In the genomic region with DNA sequence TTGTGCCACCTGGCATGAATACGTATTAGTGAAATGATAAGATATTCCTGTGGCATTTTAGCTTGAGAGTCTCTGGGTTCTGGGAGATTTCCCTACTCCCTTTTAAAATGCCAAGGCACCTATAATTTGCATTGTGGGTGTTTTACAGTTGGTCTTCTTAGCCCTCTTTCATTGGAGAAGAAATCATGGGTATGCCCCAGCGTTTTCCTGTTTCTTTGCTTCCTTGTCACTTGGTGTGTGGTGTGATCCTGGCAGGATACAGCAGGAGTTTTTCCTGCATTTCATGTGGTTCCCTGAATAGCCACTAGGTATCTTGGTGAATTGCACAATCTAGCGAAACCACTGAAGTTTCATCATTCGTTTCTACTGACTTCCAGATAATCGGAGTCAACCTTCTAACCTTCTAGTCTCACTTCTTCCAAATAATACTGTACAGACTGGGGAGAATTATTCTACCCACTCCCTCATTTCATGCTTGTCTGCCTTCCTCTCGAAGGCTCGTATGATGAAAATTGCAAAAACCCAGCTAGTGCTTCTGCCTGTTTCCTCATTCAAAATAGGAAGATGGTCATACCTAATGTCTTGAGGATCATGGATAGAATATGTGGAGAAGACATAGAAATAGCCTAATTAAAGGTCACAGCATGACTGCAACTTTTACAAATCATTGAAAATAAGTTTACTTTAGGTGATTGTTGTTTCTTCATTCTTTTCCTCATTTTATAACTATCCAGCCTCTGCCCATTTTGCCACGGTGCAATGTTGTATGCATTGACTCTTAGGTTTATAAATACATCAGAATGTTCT, we compare ENCODE assay signal across 1 cellular context.
TF ChIP-seq lines count a peak whose summit lies in the region.

No MANE protein-coding gene starts in this region.

TF ChIP-seq in K562, 482 proteins besides CTCF, POLR2A, EP300 and RAD21 (continued from another document and continues in another):
- TF ChIP-seq, protein P1, sequence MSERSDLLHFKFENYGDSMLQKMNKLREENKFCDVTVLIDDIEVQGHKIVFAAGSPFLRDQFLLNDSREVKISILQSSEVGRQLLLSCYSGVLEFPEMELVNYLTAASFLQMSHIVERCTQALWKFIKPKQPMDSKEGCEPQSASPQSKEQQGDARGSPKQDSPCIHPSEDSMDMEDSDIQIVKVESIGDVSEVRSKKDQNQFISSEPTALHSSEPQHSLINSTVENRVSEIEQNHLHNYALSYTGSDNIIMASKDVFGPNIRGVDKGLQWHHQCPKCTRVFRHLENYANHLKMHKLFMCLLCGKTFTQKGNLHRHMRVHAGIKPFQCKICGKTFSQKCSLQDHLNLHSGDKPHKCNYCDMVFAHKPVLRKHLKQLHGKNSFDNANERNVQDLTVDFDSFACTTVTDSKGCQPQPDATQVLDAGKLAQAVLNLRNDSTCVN (CRISPR knock-in tag; IDR thresholded peaks at IDR 0.05), result 0 out of 2 replicates have a peak, but pooled peaks have one; percentile 7
- no peak for TF ChIP-seq CHD2 (IDR thresholded peaks at IDR 0.05; ENCODE audit: low read depth, low read length)
- TF ChIP-seq RFX1 (IDR thresholded peaks at IDR 0.05), result no peak
- TF ChIP-seq CBX5 (IDR thresholded peaks at IDR 0.05; ENCODE audit: borderline replicate concordance, low read depth), result no peak
- TF ChIP-seq, protein P2, sequence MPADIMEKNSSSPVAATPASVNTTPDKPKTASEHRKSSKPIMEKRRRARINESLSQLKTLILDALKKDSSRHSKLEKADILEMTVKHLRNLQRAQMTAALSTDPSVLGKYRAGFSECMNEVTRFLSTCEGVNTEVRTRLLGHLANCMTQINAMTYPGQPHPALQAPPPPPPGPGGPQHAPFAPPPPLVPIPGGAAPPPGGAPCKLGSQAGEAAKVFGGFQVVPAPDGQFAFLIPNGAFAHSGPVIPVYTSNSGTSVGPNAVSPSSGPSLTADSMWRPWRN (IDR thresholded peaks at IDR 0.05; ENCODE audit: low read depth), result no peak
- no peak for TF ChIP-seq TCFL5 (CRISPR knock-in tag; conservative IDR thresholded peaks at IDR 0.05)
- TF ChIP-seq POLR2G (IDR thresholded peaks at IDR 0.05; ENCODE audit: low read depth, low read length), result 0 out of 2 replicates have a peak, but pooled peaks have one; percentile 19
- TF ChIP-seq ZFX (CRISPR knock-in tag; IDR thresholded peaks at IDR 0.05), result no peak
- no peak for TF ChIP-seq NFYB (IDR thresholded peaks at IDR 0.05; ENCODE audit: extremely low read depth, insufficient read length)
- no peak for TF ChIP-seq SNRNP70 (optimal IDR thresholded peaks at IDR 0.05; ENCODE audit: low read depth, low read length)
- no peak for TF ChIP-seq PHF8 (IDR thresholded peaks at IDR 0.05; ENCODE audit: borderline replicate concordance, low read length)
- TF ChIP-seq, protein P3, sequence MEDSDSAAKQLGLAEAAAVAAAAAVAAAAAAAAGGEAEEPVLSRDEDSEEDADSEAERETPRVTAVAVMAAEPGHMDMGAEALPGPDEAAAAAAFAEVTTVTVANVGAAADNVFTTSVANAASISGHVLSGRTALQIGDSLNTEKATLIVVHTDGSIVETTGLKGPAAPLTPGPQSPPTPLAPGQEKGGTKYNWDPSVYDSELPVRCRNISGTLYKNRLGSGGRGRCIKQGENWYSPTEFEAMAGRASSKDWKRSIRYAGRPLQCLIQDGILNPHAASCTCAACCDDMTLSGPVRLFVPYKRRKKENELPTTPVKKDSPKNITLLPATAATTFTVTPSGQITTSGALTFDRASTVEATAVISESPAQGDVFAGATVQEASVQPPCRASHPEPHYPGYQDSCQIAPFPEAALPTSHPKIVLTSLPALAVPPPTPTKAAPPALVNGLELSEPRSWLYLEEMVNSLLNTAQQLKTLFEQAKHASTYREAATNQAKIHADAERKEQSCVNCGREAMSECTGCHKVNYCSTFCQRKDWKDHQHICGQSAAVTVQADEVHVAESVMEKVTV (CRISPR knock-in tag; IDR thresholded peaks at IDR 0.05), result no peak
- TF ChIP-seq ZNF584 (CRISPR knock-in tag; IDR thresholded peaks at IDR 0.05; ENCODE audit: low read depth), result no peak
- no peak for TF ChIP-seq HNRNPL (IDR thresholded peaks at IDR 0.05; ENCODE audit: low read depth, low read length)
- TF ChIP-seq ETS2 (tag; IDR thresholded peaks at IDR 0.05; ENCODE audit: borderline replicate concordance, poor library complexity, severe bottlenecking), result no peak
- TF ChIP-seq CHCHD3 (CRISPR knock-in tag; IDR thresholded peaks at IDR 0.05), result no peak
- TF ChIP-seq NONO (IDR thresholded peaks at IDR 0.05; ENCODE audit: low read depth in 2 of 2, low read length in 1 of 2), result no peak
- TF ChIP-seq FUS (optimal IDR thresholded peaks at IDR 0.05; ENCODE audit: low read depth, low read length), result no peak
- no peak for TF ChIP-seq HDGF (IDR thresholded peaks at IDR 0.05)
- TF ChIP-seq NR2C1 (IDR thresholded peaks at IDR 0.05), result no peak
- no peak for TF ChIP-seq NR2C1 (tag; IDR thresholded peaks at IDR 0.05)
- TF ChIP-seq RBFOX2 (IDR thresholded peaks at IDR 0.05; ENCODE audit: low read depth, low read length), result peak; percentile 63
- TF ChIP-seq, protein P4, sequence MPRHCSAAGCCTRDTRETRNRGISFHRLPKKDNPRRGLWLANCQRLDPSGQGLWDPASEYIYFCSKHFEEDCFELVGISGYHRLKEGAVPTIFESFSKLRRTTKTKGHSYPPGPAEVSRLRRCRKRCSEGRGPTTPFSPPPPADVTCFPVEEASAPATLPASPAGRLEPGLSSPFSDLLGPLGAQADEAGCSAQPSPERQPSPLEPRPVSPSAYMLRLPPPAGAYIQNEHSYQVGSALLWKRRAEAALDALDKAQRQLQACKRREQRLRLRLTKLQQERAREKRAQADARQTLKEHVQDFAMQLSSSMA (CRISPR knock-in tag; IDR thresholded peaks at IDR 0.05), result no peak
- TF ChIP-seq SMAD1 (IDR thresholded peaks at IDR 0.05; ENCODE audit: low read depth, low read length, partially characterized antibody), result peak; percentile 71
- TF ChIP-seq EHMT2 (IDR thresholded peaks at IDR 0.05), result 0 out of 2 replicates have a peak, but pooled peaks have one; percentile 42
- TF ChIP-seq PCBP2 (IDR thresholded peaks at IDR 0.05; ENCODE audit: low read depth, low read length, poor library complexity, severe bottlenecking), result no peak
- TF ChIP-seq ZNF79 (CRISPR knock-in tag; IDR thresholded peaks at IDR 0.05; ENCODE audit: low read depth), result no peak
- TF ChIP-seq FOXJ2 (tag; IDR thresholded peaks at IDR 0.05), result no peak
- no peak for TF ChIP-seq ZNF41 (CRISPR knock-in tag; conservative IDR thresholded peaks at IDR 0.05)
- TF ChIP-seq NFXL1 (CRISPR knock-in tag; IDR thresholded peaks at IDR 0.05), result no peak
- TF ChIP-seq, protein P5, sequence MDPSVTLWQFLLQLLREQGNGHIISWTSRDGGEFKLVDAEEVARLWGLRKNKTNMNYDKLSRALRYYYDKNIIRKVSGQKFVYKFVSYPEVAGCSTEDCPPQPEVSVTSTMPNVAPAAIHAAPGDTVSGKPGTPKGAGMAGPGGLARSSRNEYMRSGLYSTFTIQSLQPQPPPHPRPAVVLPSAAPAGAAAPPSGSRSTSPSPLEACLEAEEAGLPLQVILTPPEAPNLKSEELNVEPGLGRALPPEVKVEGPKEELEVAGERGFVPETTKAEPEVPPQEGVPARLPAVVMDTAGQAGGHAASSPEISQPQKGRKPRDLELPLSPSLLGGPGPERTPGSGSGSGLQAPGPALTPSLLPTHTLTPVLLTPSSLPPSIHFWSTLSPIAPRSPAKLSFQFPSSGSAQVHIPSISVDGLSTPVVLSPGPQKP (CRISPR knock-in tag; IDR thresholded peaks at IDR 0.05), result no peak
- TF ChIP-seq FOSL1 (tag; conservative IDR thresholded peaks at IDR 0.05), result no peak
- TF ChIP-seq ZSCAN29 (IDR thresholded peaks at IDR 0.05), result no peak
- TF ChIP-seq IFI16 (CRISPR knock-in tag; IDR thresholded peaks at IDR 0.05), result no peak
- TF ChIP-seq RBM15 (IDR thresholded peaks at IDR 0.05; ENCODE audit: insufficient read depth, low read length), result no peak
- TF ChIP-seq SMARCE1 (IDR thresholded peaks at IDR 0.05), result no peak; the same call in 1 of the 2 replicates
- TF ChIP-seq ETV1 (tag; conservative IDR thresholded peaks at IDR 0.05; ENCODE audit: low read depth), result 0 out of 2 replicates have a peak, but pooled peaks have one; percentile 5
- no peak for TF ChIP-seq ZZZ3 (IDR thresholded peaks at IDR 0.05)
- no peak for TF ChIP-seq ILF3 (IDR thresholded peaks at IDR 0.05; ENCODE audit: borderline replicate concordance)
- TF ChIP-seq SMARCC2 (IDR thresholded peaks at IDR 0.05; ENCODE audit: low read depth), result peak; percentile 45
- TF ChIP-seq WHSC1 (IDR thresholded peaks at IDR 0.05; ENCODE audit: low read length), result no peak
- TF ChIP-seq IRF2 (CRISPR knock-in tag; IDR thresholded peaks at IDR 0.05), result no peak
- TF ChIP-seq, protein P6, sequence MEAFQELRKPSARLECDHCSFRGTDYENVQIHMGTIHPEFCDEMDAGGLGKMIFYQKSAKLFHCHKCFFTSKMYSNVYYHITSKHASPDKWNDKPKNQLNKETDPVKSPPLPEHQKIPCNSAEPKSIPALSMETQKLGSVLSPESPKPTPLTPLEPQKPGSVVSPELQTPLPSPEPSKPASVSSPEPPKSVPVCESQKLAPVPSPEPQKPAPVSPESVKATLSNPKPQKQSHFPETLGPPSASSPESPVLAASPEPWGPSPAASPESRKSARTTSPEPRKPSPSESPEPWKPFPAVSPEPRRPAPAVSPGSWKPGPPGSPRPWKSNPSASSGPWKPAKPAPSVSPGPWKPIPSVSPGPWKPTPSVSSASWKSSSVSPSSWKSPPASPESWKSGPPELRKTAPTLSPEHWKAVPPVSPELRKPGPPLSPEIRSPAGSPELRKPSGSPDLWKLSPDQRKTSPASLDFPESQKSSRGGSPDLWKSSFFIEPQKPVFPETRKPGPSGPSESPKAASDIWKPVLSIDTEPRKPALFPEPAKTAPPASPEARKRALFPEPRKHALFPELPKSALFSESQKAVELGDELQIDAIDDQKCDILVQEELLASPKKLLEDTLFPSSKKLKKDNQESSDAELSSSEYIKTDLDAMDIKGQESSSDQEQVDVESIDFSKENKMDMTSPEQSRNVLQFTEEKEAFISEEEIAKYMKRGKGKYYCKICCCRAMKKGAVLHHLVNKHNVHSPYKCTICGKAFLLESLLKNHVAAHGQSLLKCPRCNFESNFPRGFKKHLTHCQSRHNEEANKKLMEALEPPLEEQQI (IDR thresholded peaks at IDR 0.05), result no peak
- no peak for TF ChIP-seq RFX5 (IDR thresholded peaks at IDR 0.05; ENCODE audit: low read depth, low read length)
- TF ChIP-seq MEF2A (IDR thresholded peaks at IDR 0.05; ENCODE audit: control insufficient read depth, low read depth, low read length), result no peak
- TF ChIP-seq SMARCB1 (IDR thresholded peaks at IDR 0.05; ENCODE audit: insufficient read length, low read depth), result no peak
- TF ChIP-seq ZC3H4 (CRISPR knock-in tag; IDR thresholded peaks at IDR 0.05; ENCODE audit: borderline replicate concordance), result no peak
- TF ChIP-seq SIRT6 (IDR thresholded peaks at IDR 0.05; ENCODE audit: low read depth, low read length), result no peak
- TF ChIP-seq, protein P7, sequence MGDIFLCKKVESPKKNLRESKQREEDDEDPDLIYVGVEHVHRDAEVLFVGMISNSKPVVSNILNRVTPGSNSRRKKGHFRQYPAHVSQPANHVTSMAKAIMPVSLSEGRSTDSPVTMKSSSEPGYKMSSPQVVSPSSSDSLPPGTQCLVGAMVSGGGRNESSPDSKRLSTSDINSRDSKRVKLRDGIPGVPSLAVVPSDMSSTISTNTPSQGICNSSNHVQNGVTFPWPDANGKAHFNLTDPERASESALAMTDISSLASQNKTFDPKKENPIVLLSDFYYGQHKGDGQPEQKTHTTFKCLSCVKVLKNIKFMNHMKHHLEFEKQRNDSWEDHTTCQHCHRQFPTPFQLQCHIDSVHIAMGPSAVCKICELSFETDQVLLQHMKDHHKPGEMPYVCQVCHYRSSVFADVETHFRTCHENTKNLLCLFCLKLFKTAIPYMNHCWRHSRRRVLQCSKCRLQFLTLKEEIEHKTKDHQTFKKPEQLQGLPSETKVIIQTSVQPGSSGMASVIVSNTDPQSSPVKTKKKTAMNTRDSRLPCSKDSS (IDR thresholded peaks at IDR 0.05; ENCODE audit: low read depth, partially characterized antibody), result no peak
- TF ChIP-seq, protein P8, sequence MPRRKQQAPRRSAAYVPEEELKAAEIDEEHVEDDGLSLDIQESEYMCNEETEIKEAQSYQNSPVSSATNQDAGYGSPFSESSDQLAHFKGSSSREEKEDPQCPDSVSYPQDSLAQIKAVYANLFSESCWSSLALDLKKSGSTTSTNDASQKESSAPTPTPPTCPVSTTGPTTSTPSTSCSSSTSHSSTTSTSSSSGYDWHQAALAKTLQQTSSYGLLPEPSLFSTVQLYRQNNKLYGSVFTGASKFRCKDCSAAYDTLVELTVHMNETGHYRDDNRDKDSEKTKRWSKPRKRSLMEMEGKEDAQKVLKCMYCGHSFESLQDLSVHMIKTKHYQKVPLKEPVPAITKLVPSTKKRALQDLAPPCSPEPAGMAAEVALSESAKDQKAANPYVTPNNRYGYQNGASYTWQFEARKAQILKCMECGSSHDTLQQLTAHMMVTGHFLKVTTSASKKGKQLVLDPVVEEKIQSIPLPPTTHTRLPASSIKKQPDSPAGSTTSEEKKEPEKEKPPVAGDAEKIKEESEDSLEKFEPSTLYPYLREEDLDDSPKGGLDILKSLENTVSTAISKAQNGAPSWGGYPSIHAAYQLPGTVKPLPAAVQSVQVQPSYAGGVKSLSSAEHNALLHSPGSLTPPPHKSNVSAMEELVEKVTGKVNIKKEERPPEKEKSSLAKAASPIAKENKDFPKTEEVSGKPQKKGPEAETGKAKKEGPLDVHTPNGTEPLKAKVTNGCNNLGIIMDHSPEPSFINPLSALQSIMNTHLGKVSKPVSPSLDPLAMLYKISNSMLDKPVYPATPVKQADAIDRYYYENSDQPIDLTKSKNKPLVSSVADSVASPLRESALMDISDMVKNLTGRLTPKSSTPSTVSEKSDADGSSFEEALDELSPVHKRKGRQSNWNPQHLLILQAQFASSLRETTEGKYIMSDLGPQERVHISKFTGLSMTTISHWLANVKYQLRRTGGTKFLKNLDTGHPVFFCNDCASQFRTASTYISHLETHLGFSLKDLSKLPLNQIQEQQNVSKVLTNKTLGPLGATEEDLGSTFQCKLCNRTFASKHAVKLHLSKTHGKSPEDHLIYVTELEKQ (CRISPR knock-in tag; IDR thresholded peaks at IDR 0.05), result no peak
- no peak; the same call in 1 of the 2 replicates for TF ChIP-seq MTA3 (IDR thresholded peaks at IDR 0.05; ENCODE audit: borderline replicate concordance)
